ENCODE assay signal across 16 cellular contexts in the genomic region with DNA sequence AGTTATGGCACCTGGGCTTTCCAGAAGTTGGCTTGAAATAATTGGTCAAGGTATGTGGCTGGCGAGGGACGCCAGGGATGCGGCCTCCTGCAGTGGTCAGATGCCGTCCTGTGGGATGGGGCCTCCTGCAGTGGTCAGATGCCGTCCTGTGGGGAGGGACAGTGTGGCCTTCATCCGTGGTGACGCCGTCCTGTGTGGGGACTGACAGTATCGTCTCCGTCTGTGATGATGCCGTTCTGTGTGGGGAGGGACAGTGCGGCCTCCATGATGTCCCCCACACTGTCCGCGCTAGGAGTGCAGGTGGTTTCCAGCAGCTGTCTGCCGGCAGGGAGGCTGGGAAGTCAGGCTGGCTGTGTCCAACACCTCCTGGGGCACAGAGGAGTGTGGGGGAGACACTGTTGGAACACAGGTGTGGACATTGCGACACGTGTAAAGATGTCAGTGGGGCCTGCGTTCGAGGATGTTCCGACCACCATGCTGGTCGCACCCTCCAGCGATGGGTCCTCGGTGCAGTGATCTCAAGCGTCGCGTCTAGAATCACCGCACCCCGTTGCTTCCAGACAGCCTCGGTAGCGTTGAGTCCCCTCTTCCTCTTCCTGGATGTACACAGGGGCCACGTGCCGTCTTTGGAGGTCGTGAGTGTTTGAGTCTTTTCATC. TPM values are rescaled to one million over a fixed set of nuclear protein-coding genes. Genes with fewer than 3 reads are reported as not detected.
DNase-seq lines count a peak whose midpoint lies in the region; ATAC-seq and TF ChIP-seq lines count a peak whose summit lies in the region.
"Had no signal": no experiment of that assay in that cellular context is flagged by ENCODE, and none has a peak within 500 bp of the region (broad histone marks: within the 10 kb centered on the region; RNA-seq: fewer than 3 reads in every experiment).

No MANE protein-coding gene starts in this region.

- peaks cover 0 to 19% (median 0%) of the 10 kb centered on the region in 11 experiments; a peak in 4 of 22 replicates for H3K36me3 ChIP-seq in BLaER1 treated with 17β-estradiol and CSF1 and Interleukin-3, amounts not matched to agents 10 nM and 100 nM
- no peaks in the 10 kb centered on the region for H3K36me3 ChIP-seq in gastroesophageal sphincter
- no peaks in the 10 kb centered on the region for H3K36me3 ChIP-seq in gastrocnemius medialis
- H3K36me3 ChIP-seq: breast epithelium had no signal

- peak overlapping the region in 9 of 11 experiments; percentile 73 to 86 (median 83); a peak in 17 of 22 replicates for H3K9ac ChIP-seq in BLaER1 treated with 17β-estradiol and CSF1 and Interleukin-3, amounts not matched to agents 10 nM and 100 nM

- POLR2A ChIA-PET in RWPE1 (lab: Yijun Ruan, JAX; ENCODE audit: low non-redundant PET), result no interaction called here

- TF ChIP-seq CTCF in RWPE1 (conservative IDR thresholded peaks at IDR 0.05; ENCODE audit: low read depth) (no peak), gastroesophageal sphincter (IDR thresholded peaks at IDR 0.05) (no peak), gastrocnemius medialis (IDR thresholded peaks at IDR 0.05 in 4 of 5, conservative IDR thresholded peaks at IDR 0.05 in 1 of 5) (no peak)

- TF ChIP-seq POLR2A in gastroesophageal sphincter (IDR thresholded peaks at IDR 0.05) (no peak), gastrocnemius medialis (IDR thresholded peaks at IDR 0.05) (no peak)

- H3K4me1 ChIP-seq in BLaER1 treated with 17β-estradiol and CSF1 and Interleukin-3, amounts not matched to agents 10 nM and 100 nM, result peaks cover 88 to 97% (median 96%) of the 10 kb centered on the region in 10 experiments
- H3K4me1 ChIP-seq in gastroesophageal sphincter, result peaks cover 2 to 100% (median 37%) of the 10 kb centered on the region in 3 donors
- peaks cover 84 to 93% of the 10 kb centered on the region in 2 donors for H3K4me1 ChIP-seq in gastrocnemius medialis
- H3K4me1 ChIP-seq: breast epithelium had no signal

- H3K27me3 ChIP-seq in BLaER1 treated with 17β-estradiol and CSF1 and Interleukin-3, amounts not matched to agents 10 nM and 100 nM, result peaks cover 0 to 74% (median 0%) of the 10 kb centered on the region in 11 experiments; a peak in 4 of 22 replicates
- H3K27me3 ChIP-seq in gastroesophageal sphincter, result no peaks in the 10 kb centered on the region
- H3K27me3 ChIP-seq in gastrocnemius medialis, result no peaks in the 10 kb centered on the region
- H3K27me3 ChIP-seq: breast epithelium had no signal

- no peak for DNase-seq in RWPE1 (ENCODE audit: low spot score)
- no peak for DNase-seq in gastrocnemius medialis
- no peak for DNase-seq in NCI-H82 (lab: John Stamatoyannopoulos, UW)
- no peak for DNase-seq in NCI-H2171 (lab: John Stamatoyannopoulos, UW)
- DNase-seq: activated CD4-positive, alpha-beta T cell treated with anti-CD3 and anti-CD28 coated beads, Interleukin-2, amount 10 ng/mL, durations not matched to agents 24 days and 14 days; effector CD4-positive, alpha-beta T cell; midbrain; NCI-H1930; NCI-H524; stimulated activated CD4-positive, alpha-beta T cell treated with anti-CD3 and anti-CD28 coated beads, Interleukin-2, amount 100 ng/mL, for 24 hours; substantia nigra had no signal

- 88 to 96% methylated on average over 5 to 9 of the region's 33 CpGs for WGBS in gastroesophageal sphincter (ENCODE audit: low coverage in 1 of 2), 2 donors

- no peak for TF ChIP-seq EP300 in gastroesophageal sphincter (IDR thresholded peaks at IDR 0.05)

- intact Hi-C loops in gastrocnemius medialis (cut with DNase I; ENCODE audit: low total_unique reads), result no loop called here

- H3K9me3 ChIP-seq in BLaER1 treated with 17β-estradiol and CSF1 and Interleukin-3, amounts not matched to agents 10 nM and 100 nM (replicated peaks in 1 of 11), result peaks cover 0 to 35% (median 5%) of the 10 kb centered on the region in 11 experiments; a peak in 9 of 22 replicates
- no peaks in the 10 kb centered on the region for H3K9me3 ChIP-seq in gastroesophageal sphincter
- no peaks in the 10 kb centered on the region for H3K9me3 ChIP-seq in gastrocnemius medialis
- H3K9me3 ChIP-seq: breast epithelium had no signal

- H3K27ac ChIP-seq in BLaER1 treated with 17β-estradiol and CSF1 and Interleukin-3, amounts not matched to agents 10 nM and 100 nM, result peak overlapping the region in 10 of 11 experiments; percentile 77 to 99 (median 97); a peak in 19 of 22 replicates
- H3K27ac ChIP-seq in RWPE1, result peak overlapping the region; percentile 68
- H3K27ac ChIP-seq in gastroesophageal sphincter, result peak overlapping the region; percentile 70 to 88 (median 86)
- H3K27ac ChIP-seq in gastrocnemius medialis, result peak overlapping the region; percentile 78 to 93 (median 86)
- H3K27ac ChIP-seq: breast epithelium, SK-N-MC had no signal

- H3K4me3 ChIP-seq in BLaER1 treated with 17β-estradiol and CSF1 and Interleukin-3, amounts not matched to agents 10 nM and 100 nM, result peak overlapping the region in 3 of 10 experiments; percentile 20 to 44 (median 28); a peak in 2 of 20 replicates
- H3K4me3 ChIP-seq in gastroesophageal sphincter (no peak overlapping the region), gastrocnemius medialis (no peak overlapping the region)
- H3K4me3 ChIP-seq: breast epithelium, SK-N-MC had no signal

- in situ Hi-C loops in gastrocnemius medialis (cut with MboI; ENCODE audit: low sequenced_read_pairs in 4 of 4), result no loop called here

- H4K20me1 ChIP-seq in BLaER1 treated with 17β-estradiol and CSF1 and Interleukin-3, amounts not matched to agents 10 nM and 100 nM, result peaks cover 0 to 90% (median 15%) of the 10 kb centered on the region in 11 experiments; a peak in 13 of 22 replicates

- peak overlapping the region; percentile 86 to 97 (median 94) for H3K4me2 ChIP-seq in BLaER1 treated with 17β-estradiol and CSF1 and Interleukin-3, amounts not matched to agents 10 nM and 100 nM

- CTCF ChIA-PET in RWPE1 (lab: Yijun Ruan, JAX), result no interaction called here

- no peak for ATAC-seq in gastroesophageal sphincter
- no peak for ATAC-seq in gastrocnemius medialis
- no peak for ATAC-seq in HG03378 (IDR thresholded peaks at IDR 0.05; ENCODE audit: unreplicated experiment)

RNA-seq across cellular contexts. Expression of a gene that starts 52.6 kb away (rescaled TPM):
- 100 to 1,000 TPM; 111 to 288 (median 215) TPM for total RNA-seq in gastroesophageal sphincter
- total RNA-seq in gastrocnemius medialis, result 100 to 1,000 TPM in 2 of 4 donors, 10 to 100 TPM in 2; 74.9 to 107 (median 92.4) TPM
